Comparison of ENCODE assay signal across 17 cellular contexts in the genomic region with DNA sequence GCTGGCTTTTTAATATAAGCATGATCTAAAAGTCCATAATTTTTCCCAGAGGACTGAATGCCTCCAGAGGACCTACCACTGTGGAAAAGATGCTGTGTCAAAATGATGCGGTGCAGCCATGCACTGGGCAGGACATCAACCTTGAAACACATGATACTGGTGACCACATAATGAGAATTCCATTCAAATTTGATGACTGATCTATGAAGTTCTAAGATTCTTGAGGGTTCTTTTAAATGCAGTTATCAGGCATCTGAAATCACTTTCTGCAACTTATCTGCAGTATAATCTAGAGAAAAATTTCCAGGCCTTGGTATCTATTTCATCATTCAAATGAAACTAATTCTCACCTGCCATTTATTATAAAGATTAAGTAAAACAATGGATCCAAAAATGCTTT. TPM values are rescaled to one million over a fixed set of nuclear protein-coding genes. Genes with fewer than 3 reads are reported as not detected.
A peak's percentile ranks its signal among the peaks of the same experiment; 100 is the strongest.
DNase-seq lines count a peak whose midpoint lies in the region; ATAC-seq and TF ChIP-seq lines count a peak whose summit lies in the region.
"Had no signal": no experiment of that assay in that cellular context is flagged by ENCODE, and none has a peak within 500 bp of the region (broad histone marks: within the 10 kb centered on the region; RNA-seq: fewer than 3 reads in every experiment).

No MANE protein-coding gene starts in this region.

- DNase-seq in renal cortical epithelial cell (ENCODE audit: low read depth) = peak; percentile 83
- DNase-seq in activated CD4-positive, alpha-beta T cell treated with anti-CD3 and anti-CD28 coated beads for 36 hours = no peak
- DNase-seq in foreskin melanocyte = no peak
- no peak for DNase-seq in activated CD8-positive, alpha-beta memory T cell treated with anti-CD3 and anti-CD28 coated beads, Interleukin-2, amount 10 ng/mL, durations not matched to agents 7 days and 5 days
- DNase-seq: activated B cell treated with CpG ODN at 0.5 μM for 24 hours; activated naive CD4-positive, alpha-beta T cell treated with anti-CD3 and anti-CD28 coated beads, Interleukin-2, amount 50 U/mL, for 16 hours; CD4-positive, CD25-positive, alpha-beta regulatory T cell; effector CD8-positive, alpha-beta T cell; NCI-H146; NCI-H510A; right cardiac atrium; tibial artery had no signal

- H3K4me1 Mint-ChIP-seq in activated CD4-positive, alpha-beta T cell treated with anti-CD3 and anti-CD28 coated beads for 36 hours = peaks cover 2% of the 10 kb centered on the region
- H3K4me1 Mint-ChIP-seq in activated CD8-positive, alpha-beta memory T cell treated with anti-CD3 and anti-CD28 coated beads, Interleukin-2, amount 10 ng/mL, durations not matched to agents 7 days and 5 days = no peaks in the 10 kb centered on the region
- H3K4me1 Mint-ChIP-seq: activated B cell treated with CpG ODN at 0.5 μM for 24 hours; CD4-positive, CD25-positive, alpha-beta regulatory T cell had no signal

- ATAC-seq in GM18858 (IDR thresholded peaks at IDR 0.05; ENCODE audit: unreplicated experiment) = peak; percentile 70
- peak; percentile 79 for ATAC-seq in HG02885 (IDR thresholded peaks at IDR 0.05; ENCODE audit: poor library complexity, unreplicated experiment)
- ATAC-seq in SK-N-SH treated with all-trans-retinoic acid at 6 μM for 48 hours = peak; percentile 91
- ATAC-seq in activated CD4-positive, alpha-beta T cell treated with anti-CD3 and anti-CD28 coated beads for 36 hours = no peak
- ATAC-seq in HG03457 (IDR thresholded peaks at IDR 0.05; ENCODE audit: unreplicated experiment) = no peak
- no peak for ATAC-seq in activated CD8-positive, alpha-beta memory T cell treated with anti-CD3 and anti-CD28 coated beads, Interleukin-2, amount 10 ng/mL, durations not matched to agents 7 days and 5 days
- ATAC-seq: Panc1, right cardiac atrium had no signal

- no peak overlapping the region for H3K4me3 Mint-ChIP-seq in activated CD4-positive, alpha-beta T cell treated with anti-CD3 and anti-CD28 coated beads for 36 hours
- no peak overlapping the region for H3K4me3 Mint-ChIP-seq in activated CD8-positive, alpha-beta memory T cell treated with anti-CD3 and anti-CD28 coated beads, Interleukin-2, amount 10 ng/mL, durations not matched to agents 7 days and 5 days
- H3K4me3 Mint-ChIP-seq: activated B cell treated with CpG ODN at 0.5 μM for 24 hours; CD4-positive, CD25-positive, alpha-beta regulatory T cell had no signal

- H3K9me3 Mint-ChIP-seq in activated CD4-positive, alpha-beta T cell treated with anti-CD3 and anti-CD28 coated beads for 36 hours (ENCODE audit: low read depth) = no peaks in the 10 kb centered on the region
- no peaks in the 10 kb centered on the region for H3K9me3 Mint-ChIP-seq in activated CD8-positive, alpha-beta memory T cell treated with anti-CD3 and anti-CD28 coated beads, Interleukin-2, amount 10 ng/mL, durations not matched to agents 7 days and 5 days (ENCODE audit: low read depth)
- H3K9me3 Mint-ChIP-seq: activated B cell treated with CpG ODN at 0.5 μM for 24 hours; CD4-positive, CD25-positive, alpha-beta regulatory T cell had no signal

- POLR2A ChIA-PET in activated CD4-positive, alpha-beta T cell treated with anti-CD3 and anti-CD28 coated beads for 36 hours (lab: Charles Lee) = interaction anchor here (0.6 kb wide), 1 partner anchor 24 kb away, joined by 3 read pairs; no protein-coding TSS in a partner anchor

- peaks cover 11% of the 10 kb centered on the region for H3K27me3 Mint-ChIP-seq in activated CD4-positive, alpha-beta T cell treated with anti-CD3 and anti-CD28 coated beads for 36 hours
- peaks cover 19% of the 10 kb centered on the region for H3K27me3 Mint-ChIP-seq in activated CD8-positive, alpha-beta memory T cell treated with anti-CD3 and anti-CD28 coated beads, Interleukin-2, amount 10 ng/mL, durations not matched to agents 7 days and 5 days
- H3K27me3 Mint-ChIP-seq: activated B cell treated with CpG ODN at 0.5 μM for 24 hours; CD4-positive, CD25-positive, alpha-beta regulatory T cell had no signal

- no peaks in the 10 kb centered on the region for H3K36me3 Mint-ChIP-seq in activated CD4-positive, alpha-beta T cell treated with anti-CD3 and anti-CD28 coated beads for 36 hours (ENCODE audit: low read depth)
- H3K36me3 Mint-ChIP-seq in activated CD8-positive, alpha-beta memory T cell treated with anti-CD3 and anti-CD28 coated beads, Interleukin-2, amount 10 ng/mL, durations not matched to agents 7 days and 5 days = no peaks in the 10 kb centered on the region
- H3K36me3 Mint-ChIP-seq: CD4-positive, CD25-positive, alpha-beta regulatory T cell had no signal

- no peak overlapping the region for H3K27ac Mint-ChIP-seq in activated CD4-positive, alpha-beta T cell treated with anti-CD3 and anti-CD28 coated beads for 36 hours
- no peak overlapping the region for H3K27ac Mint-ChIP-seq in activated CD8-positive, alpha-beta memory T cell treated with anti-CD3 and anti-CD28 coated beads, Interleukin-2, amount 10 ng/mL, durations not matched to agents 7 days and 5 days
- H3K27ac Mint-ChIP-seq: activated B cell treated with CpG ODN at 0.5 μM for 24 hours; CD4-positive, CD25-positive, alpha-beta regulatory T cell had no signal

- intact Hi-C loops in activated CD4-positive, alpha-beta T cell treated with anti-CD3 and anti-CD28 coated beads for 36 hours (cut with DNase I, micrococcal nuclease) = no loop called here

- CTCF ChIA-PET in activated CD4-positive, alpha-beta T cell treated with anti-CD3 and anti-CD28 coated beads for 36 hours (lab: Charles Lee) = interaction anchor here (0.6 kb wide), 1 partner anchor 21 kb away, joined by 3 read pairs; no protein-coding TSS in a partner anchor
- CTCF ChIA-PET in activated CD8-positive, alpha-beta memory T cell treated with anti-CD3 and anti-CD28 coated beads, Interleukin-2, amount 10 ng/mL, durations not matched to agents 7 days and 5 days (lab: Charles Lee) = interaction anchor here (1.9 kb wide), 1 partner anchor 13 kb away, joined by 4 read pairs; no protein-coding TSS in a partner anchor

TF ChIP-seq in SK-N-SH treated with all-trans-retinoic acid at 6 μM for 48 hours, 23 proteins besides CTCF, POLR2A, EP300 and RAD21:
- no peak for TF ChIP-seq TCF4 (CRISPR knock-in tag; IDR thresholded peaks at IDR 0.05; ENCODE audit: borderline replicate concordance)
- TF ChIP-seq PPARA (CRISPR knock-in tag; IDR thresholded peaks at IDR 0.05; ENCODE audit: borderline replicate concordance) = no peak
- TF ChIP-seq ISL1 (CRISPR knock-in tag; IDR thresholded peaks at IDR 0.05) = peak; percentile 68
- no peak for TF ChIP-seq OSR1 (CRISPR knock-in tag; IDR thresholded peaks at IDR 0.05)

RNA-seq across cellular contexts. Expression of a gene that starts 15.0 kb away (rescaled TPM):
- 74.0 and 94.8 TPM in 2 replicates for total RNA-seq in renal cortical epithelial cell
- total RNA-seq in activated CD4-positive, alpha-beta T cell treated with anti-CD3 and anti-CD28 coated beads for 36 hours = under 1 TPM; 0.27 to 0.42 TPM
- under 1 TPM in 1 of 2 experiments, not detected in 1; 0.30 TPM for total RNA-seq in activated CD8-positive, alpha-beta memory T cell treated with anti-CD3 and anti-CD28 coated beads, Interleukin-2, amount 10 ng/mL, durations not matched to agents 7 days and 5 days
- total RNA-seq: CD4-positive, CD25-positive, alpha-beta regulatory T cell had no signal

Comparison
In these comparisons a context has a peak if more than half of its experiments do, and no peak if none do; other contexts are left out.
1. ATAC-seq: peak in GM18858 (single experiment), HG02885 (single experiment) and SK-N-SH treated with all-trans-retinoic acid at 6 μM for 48 hours (single experiment); none in activated CD4-positive, alpha-beta T cell treated with anti-CD3 and anti-CD28 coated beads for 36 hours (single experiment), HG03457 (single experiment) and activated CD8-positive, alpha-beta memory T cell treated with anti-CD3 and anti-CD28 coated beads, Interleukin-2, amount 10 ng/mL, durations not matched to agents 7 days and 5 days (single experiment).
2. RNA of a gene that starts 15.0 kb away (total RNA-seq): 74.0 to 94.8 TPM in renal cortical epithelial cell; 0.27 to 0.42 TPM in activated CD4-positive, alpha-beta T cell treated with anti-CD3 and anti-CD28 coated beads for 36 hours and 0.30 TPM in activated CD8-positive, alpha-beta memory T cell treated with anti-CD3 and anti-CD28 coated beads, Interleukin-2, amount 10 ng/mL, durations not matched to agents 7 days and 5 days; every median in the first group is over 10 times any median in the second.